ENCODE assay signal across 19 cellular contexts in genomic region chr13:53784331-53784730, GRCh38.
"Had no signal": no experiment of that assay in that cellular context is flagged by ENCODE, and none has a peak within 500 bp of the region (broad histone marks: within the 10 kb centered on the region; RNA-seq: fewer than 3 reads in every experiment).

No MANE protein-coding gene starts in this region.

- H3K9me3 ChIP-seq: breast epithelium, transverse colon, vagina had no signal

- H3K4me3 Mint-ChIP-seq: activated CD4-positive, alpha-beta T cell treated with anti-CD3 and anti-CD28 coated beads, Interleukin-2, amount 10 ng/mL, durations not matched to agents 7 days and 5 days; activated naive CD8-positive, alpha-beta T cell treated with anti-CD3 and anti-CD28 coated beads, Interleukin-2, amount 50 U/mL, for 24 hours; effector memory CD8-positive, alpha-beta T cell; natural killer cell had no signal

- H3K27me3 ChIP-seq: breast epithelium, foreskin keratinocyte, transverse colon, vagina had no signal

- H3K36me3 Mint-ChIP-seq: natural killer cell had no signal

- ATAC-seq: activated naive CD8-positive, alpha-beta T cell treated with anti-CD3 and anti-CD28 coated beads, Interleukin-2, amount 50 U/mL, for 24 hours; effector memory CD8-positive, alpha-beta T cell; foreskin keratinocyte; natural killer cell; right cardiac atrium had no signal

- H3K36me3 ChIP-seq: breast epithelium, transverse colon, vagina had no signal

- H3K27me3 Mint-ChIP-seq: activated CD4-positive, alpha-beta T cell treated with anti-CD3 and anti-CD28 coated beads, Interleukin-2, amount 10 ng/mL, durations not matched to agents 7 days and 5 days; activated naive CD8-positive, alpha-beta T cell treated with anti-CD3 and anti-CD28 coated beads, Interleukin-2, amount 50 U/mL, for 24 hours; effector memory CD8-positive, alpha-beta T cell had no signal

- H3K4me1 ChIP-seq: breast epithelium, foreskin keratinocyte, vagina had no signal

- DNase-seq: activated CD4-positive, alpha-beta T cell treated with anti-CD3 and anti-CD28 coated beads, Interleukin-2, amount 10 ng/mL, durations not matched to agents 7 days and 5 days; activated CD8-positive, alpha-beta memory T cell treated with anti-CD3 and anti-CD28 coated beads for 24 hours; activated naive CD4-positive, alpha-beta T cell treated with Interleukin-2 at 50 U/mL for 16 hours; activated naive CD8-positive, alpha-beta T cell treated with anti-CD3 and anti-CD28 coated beads, Interleukin-2, amount 50 U/mL, for 24 hours; aorta; dermis blood vessel endothelial cell; effector memory CD8-positive, alpha-beta T cell; foreskin keratinocyte; kidney glomerular epithelial cell; mesenchymal stem cell; natural killer cell; right cardiac atrium; small intestine; stimulated activated CD4-positive, alpha-beta T cell treated with anti-CD3 and anti-CD28 coated beads, Interleukin-4, amount 100 ng/mL, for 4 hours; stimulated activated CD8-positive, alpha-beta memory T cell treated with anti-CD3 and anti-CD28 coated beads, Interleukin-4, amount 100 ng/mL, for 48 hours; stimulated activated naive CD4-positive, alpha-beta T cell treated with Interleukin-2 at 50 U/mL for 16 hours; transverse colon had no signal

- H3K27ac Mint-ChIP-seq: activated CD4-positive, alpha-beta T cell treated with anti-CD3 and anti-CD28 coated beads, Interleukin-2, amount 10 ng/mL, durations not matched to agents 7 days and 5 days; activated naive CD8-positive, alpha-beta T cell treated with anti-CD3 and anti-CD28 coated beads, Interleukin-2, amount 50 U/mL, for 24 hours; effector memory CD8-positive, alpha-beta T cell; natural killer cell had no signal

- H3K4me3 ChIP-seq: breast epithelium, transverse colon, vagina had no signal

- H3K9me3 Mint-ChIP-seq: activated CD4-positive, alpha-beta T cell treated with anti-CD3 and anti-CD28 coated beads, Interleukin-2, amount 10 ng/mL, durations not matched to agents 7 days and 5 days; activated naive CD8-positive, alpha-beta T cell treated with anti-CD3 and anti-CD28 coated beads, Interleukin-2, amount 50 U/mL, for 24 hours had no signal

- H3K27ac ChIP-seq: breast epithelium, foreskin keratinocyte, transverse colon, vagina had no signal
